In genomic region chr7:57328963-57329362, GRCh38 we compare ENCODE assay signal across 18 cellular contexts.
DNase-seq lines count a peak whose midpoint lies in the region; ATAC-seq and TF ChIP-seq lines count a peak whose summit lies in the region.
"Had no signal": no experiment of that assay in that cellular context is flagged by ENCODE, and none has a peak within 500 bp of the region (broad histone marks: within the 10 kb centered on the region; RNA-seq: fewer than 3 reads in every experiment).

No MANE protein-coding gene starts in this region.

- no peaks in the 10 kb centered on the region for H3K4me1 ChIP-seq in right atrium auricular region
- H3K4me1 ChIP-seq in upper lobe of right lung: no peaks in the 10 kb centered on the region
- H3K4me1 ChIP-seq: BLaER1, Caco-2 had no signal

- H3K27me3 ChIP-seq in right atrium auricular region (no peaks in the 10 kb centered on the region), upper lobe of right lung (no peaks in the 10 kb centered on the region)
- H3K27me3 ChIP-seq: BLaER1 had no signal

- peak overlapping the region; percentile 26 to 61 for H3K27ac ChIP-seq in right atrium auricular region
- H3K27ac ChIP-seq in upper lobe of right lung: no peak overlapping the region
- H3K27ac ChIP-seq: 22Rv1, BLaER1, C4-2B, GM23248 had no signal

- intact Hi-C loops in Right ventricle myocardium inferior (cut with DNase I): no loop called here
- intact Hi-C loops in left ventricle myocardium superior (cut with micrococcal nuclease): no loop called here
- intact Hi-C loops in Right ventricle myocardium superior (cut with DNase I): no loop called here
- intact Hi-C loops in upper lobe of right lung (cut with DNase I): no loop called here

- TF ChIP-seq CTCF in right atrium auricular region (IDR thresholded peaks at IDR 0.05): no peak
- TF ChIP-seq CTCF in upper lobe of right lung (IDR thresholded peaks at IDR 0.05): no peak

- no peak overlapping the region for H3K4me3 ChIP-seq in right atrium auricular region
- no peak overlapping the region for H3K4me3 ChIP-seq in upper lobe of right lung
- H3K4me3 ChIP-seq: BLaER1, GM12878, GM23248 had no signal

- H3K36me3 ChIP-seq in right atrium auricular region (no peaks in the 10 kb centered on the region), upper lobe of right lung (no peaks in the 10 kb centered on the region)
- H3K36me3 ChIP-seq: BLaER1 had no signal

- H3K9me3 ChIP-seq in right atrium auricular region (peaks cover 0 to 18% of the 10 kb centered on the region in 2 donors), upper lobe of right lung (no peaks in the 10 kb centered on the region)
- H3K9me3 ChIP-seq: Caco-2 had no signal

- ATAC-seq in Right ventricle myocardium inferior (peak; percentile 2), left ventricle myocardium superior (no peak), Right ventricle myocardium superior (ENCODE audit: poor library complexity) (no peak), upper lobe of right lung (peak; percentile 52)
- ATAC-seq: CD8-positive, alpha-beta T cell; GM12878 had no signal

- DNase-seq in Right ventricle myocardium inferior (ENCODE audit: missing footprints) (no peak), left ventricle myocardium superior (no peak), right atrium auricular region (ENCODE audit: low spot score) (no peak), Right ventricle myocardium superior (no peak), upper lobe of right lung (peak; percentile 11), mesenteric fat pad (ENCODE audit: low spot score) (no peak)
- DNase-seq: Caco-2; CD4-positive, CD25-positive, alpha-beta regulatory T cell; CD8-positive, alpha-beta T cell; DMS153; DND-41; GM23248; H7; HCEC 1CT had no signal

Comparison
In these comparisons a context has a peak if more than half of its experiments do, and no peak if none do; other contexts are left out.
1. ATAC-seq: peak in Right ventricle myocardium inferior (single experiment) and upper lobe of right lung (single experiment); none in left ventricle myocardium superior (single experiment) and Right ventricle myocardium superior (single experiment).